11 cellular contexts compared by ENCODE assay signal in the genomic region with DNA sequence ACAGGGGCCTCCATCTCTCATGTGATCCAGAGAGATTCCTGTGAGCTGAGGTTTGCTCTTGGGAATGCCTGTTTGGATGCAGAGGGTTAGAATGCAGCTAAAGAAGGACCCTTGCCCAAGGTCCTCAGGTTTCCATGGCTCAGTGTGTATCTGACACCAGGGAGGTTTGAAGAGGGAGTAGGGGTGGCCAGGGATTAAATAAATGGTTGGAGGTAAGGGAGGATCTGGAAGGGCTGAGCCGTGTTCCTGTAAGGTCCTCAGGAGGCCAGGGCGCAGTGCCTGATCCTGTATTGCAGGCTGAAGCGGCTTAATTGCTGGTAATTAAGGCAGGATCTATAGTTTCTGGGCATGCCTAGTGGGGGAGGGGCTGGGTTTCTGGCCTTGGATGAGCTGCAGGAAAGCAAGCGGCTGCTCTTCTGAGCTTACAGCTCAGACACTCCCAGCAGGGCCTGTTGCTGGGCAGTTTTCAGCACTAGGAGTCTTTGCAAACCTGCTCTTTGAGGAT. TPM values are rescaled to one million over a fixed set of nuclear protein-coding genes. Genes with fewer than 3 reads are reported as not detected.
A peak's percentile ranks its signal among the peaks of the same experiment; 100 is the strongest.
DNase-seq lines count a peak whose midpoint lies in the region; ATAC-seq lines count a peak whose summit lies in the region.
"Had no signal": no experiment of that assay in that cellular context is flagged by ENCODE, and none has a peak within 500 bp of the region (broad histone marks: within the 10 kb centered on the region; RNA-seq: fewer than 3 reads in every experiment).

No MANE protein-coding gene starts in this region.

- H3K9me3 ChIP-seq in iPS-20b (ENCODE audit: insufficient read depth, low read depth, low read length): no peaks in the 10 kb centered on the region

- ATAC-seq in HG03469 (IDR thresholded peaks at IDR 0.05; ENCODE audit: unreplicated experiment): no peak
- no peak for ATAC-seq in HG02938 (IDR thresholded peaks at IDR 0.05; ENCODE audit: unreplicated experiment)
- ATAC-seq: naive thymus-derived CD4-positive, alpha-beta T cell had no signal

- H3K27ac ChIP-seq in iPS-20b (ENCODE audit: low read length): peak overlapping the region; percentile 86

- no peaks in the 10 kb centered on the region for H3K27me3 ChIP-seq in iPS-20b (ENCODE audit: insufficient read depth, low read length)

- H3K9ac ChIP-seq in iPS-20b (ENCODE audit: low read depth, low read length): peak overlapping the region; percentile 48; the same call in 1 of the 2 replicates

- DNase-seq in COR-L47 (lab: John Stamatoyannopoulos, UW) (peak; percentile 97), NCI-H1436 (lab: John Stamatoyannopoulos, UW) (peak; percentile 92), SK-N-DZ (ENCODE audit: low spot score) (peak; percentile 98), HK-2 (ENCODE audit: unreplicated experiment) (no peak)
- no peak for DNase-seq in activated naive CD4-positive, alpha-beta T cell treated with anti-CD3 and anti-CD28 coated beads, Interleukin-2, amount 50 U/mL, for 16 hours
- DNase-seq: activated naive CD4-positive, alpha-beta T cell treated with anti-CD3 and anti-CD28 coated beads for 36 hours; CD4-positive, alpha-beta T cell; naive thymus-derived CD4-positive, alpha-beta T cell had no signal

- H3K4me3 ChIP-seq in iPS-20b (ENCODE audit: low read length): peak overlapping the region; percentile 38; the same call in 1 of the 2 replicates

- H3K36me3 ChIP-seq in iPS-20b (ENCODE audit: insufficient read depth, low read depth, low read length): no peaks in the 10 kb centered on the region

- peaks cover 41% of the 10 kb centered on the region for H3K4me1 ChIP-seq in iPS-20b (ENCODE audit: insufficient read depth, low read length)

RNA-seq across cellular contexts. Expression of gene MAP1B, which starts 41.5 kb away (rescaled TPM):
- polyA plus RNA-seq in SK-N-DZ (2014; cell fraction: cytosol; rRNA removed): 86.5 and 93.2 TPM in 2 replicates
- 32.0 and 53.3 TPM in 2 replicates for polyA plus RNA-seq in SK-N-DZ (2014; cell fraction: nucleus; rRNA removed)

Comparison
In these comparisons a context has a peak if more than half of its experiments do, and no peak if none do; other contexts are left out.
1. DNase-seq: peak in COR-L47 (single experiment), NCI-H1436 (single experiment) and SK-N-DZ (single experiment); none in HK-2 (single experiment) and activated naive CD4-positive, alpha-beta T cell treated with anti-CD3 and anti-CD28 coated beads, Interleukin-2, amount 50 U/mL, for 16 hours (single experiment).